ENCODE assay signal across 9 cellular contexts in genomic region chr10:125083576-125083920, GRCh38.
A peak's percentile ranks its signal among the peaks of the same experiment; 100 is the strongest.
DNase-seq lines count a peak whose midpoint lies in the region; ATAC-seq and TF ChIP-seq lines count a peak whose summit lies in the region.
"Had no signal": no experiment of that assay in that cellular context is flagged by ENCODE, and none has a peak within 500 bp of the region (broad histone marks: within the 10 kb centered on the region; RNA-seq: fewer than 3 reads in every experiment).

No MANE protein-coding gene starts in this region.

- H3K4me1 Mint-ChIP-seq in chondrocyte (ENCODE audit: low read depth), result peaks cover 72% of the 10 kb centered on the region
- no peaks in the 10 kb centered on the region for H3K4me1 Mint-ChIP-seq in CD8-positive, alpha-beta memory T cell

- peak in 1 of 2 donors; percentile 37 for TF ChIP-seq POLR2A in thyroid gland (IDR thresholded peaks at IDR 0.05)

- no peaks in the 10 kb centered on the region for H3K27me3 ChIP-seq in thyroid gland
- no peaks in the 10 kb centered on the region for H3K27me3 ChIP-seq in CD8-positive, alpha-beta memory T cell (ENCODE audit: insufficient read depth, low read length, poor library complexity, severe bottlenecking)

- H3K27me3 Mint-ChIP-seq in chondrocyte (ENCODE audit: low read depth), result no peaks in the 10 kb centered on the region
- H3K27me3 Mint-ChIP-seq in CD8-positive, alpha-beta memory T cell, result peaks cover 1 to 7% of the 10 kb centered on the region in 2 donors

- H3K4me3 ChIP-seq in thyroid gland (replicated peaks in 1 of 3), result no peak overlapping the region
- no peak overlapping the region for H3K4me3 ChIP-seq in CD8-positive, alpha-beta memory T cell (ENCODE audit: low read length)

- H3K36me3 ChIP-seq in thyroid gland, result no peaks in the 10 kb centered on the region
- no peaks in the 10 kb centered on the region for H3K36me3 ChIP-seq in CD8-positive, alpha-beta memory T cell (ENCODE audit: insufficient read depth, low read length)

- 39 to 44% methylated on average over 10 of the region's 10 CpGs for WGBS in thyroid gland, 2 donors

- peak overlapping the region; percentile 31 for H3K4me3 Mint-ChIP-seq in chondrocyte (ENCODE audit: unreplicated experiment)
- no peak overlapping the region for H3K4me3 Mint-ChIP-seq in CD8-positive, alpha-beta memory T cell
- H3K4me3 Mint-ChIP-seq: naive thymus-derived CD4-positive, alpha-beta T cell had no signal

- H3K9me3 Mint-ChIP-seq in chondrocyte (ENCODE audit: low read depth), result no peaks in the 10 kb centered on the region
- H3K9me3 Mint-ChIP-seq in CD8-positive, alpha-beta memory T cell, result no peaks in the 10 kb centered on the region
- H3K9me3 Mint-ChIP-seq: naive thymus-derived CD4-positive, alpha-beta T cell had no signal

- peak overlapping the region; percentile 88 to 96 (median 94) for H3K27ac ChIP-seq in thyroid gland
- no peak overlapping the region for H3K27ac ChIP-seq in CD8-positive, alpha-beta memory T cell (ENCODE audit: low read depth, low read length)

- no peak for ATAC-seq in GM19351 (IDR thresholded peaks at IDR 0.05; ENCODE audit: unreplicated experiment)
- ATAC-seq: naive thymus-derived CD4-positive, alpha-beta T cell had no signal

- CTCF ChIA-PET in CD8-positive, alpha-beta memory T cell (lab: Charles Lee), result no interaction called here

- no peaks in the 10 kb centered on the region for H3K9me3 ChIP-seq in thyroid gland
- H3K9me3 ChIP-seq in CD8-positive, alpha-beta memory T cell (ENCODE audit: low read length), result no peaks in the 10 kb centered on the region

- intact Hi-C loops in thyroid gland (cut with DNase I), result loop anchor here (10.0 kb wide), 1 partner anchor 71 kb away; no protein-coding TSS in a partner anchor

- POLR2A ChIA-PET in CD8-positive, alpha-beta memory T cell (lab: Charles Lee), result no interaction called here

- TF ChIP-seq CTCF in chondrocyte (IDR thresholded peaks at IDR 0.05) (no peak), thyroid gland (IDR thresholded peaks at IDR 0.05) (no peak)

- peak overlapping the region; percentile 99 for H3K27ac Mint-ChIP-seq in chondrocyte (ENCODE audit: unreplicated experiment)
- H3K27ac Mint-ChIP-seq in CD8-positive, alpha-beta memory T cell, result no peak overlapping the region
- H3K27ac Mint-ChIP-seq: naive thymus-derived CD4-positive, alpha-beta T cell had no signal

- peak; percentile 73 for DNase-seq in HK-2 (ENCODE audit: unreplicated experiment)
- no peak for DNase-seq in chondrocyte (ENCODE audit: low spot score)
- peak; percentile 78 for DNase-seq in kidney glomerular epithelial cell (lab: John Stamatoyannopoulos, UW)
- DNase-seq in thyroid gland, result peak; percentile 96 to 97
- no peak for DNase-seq in CD8-positive, alpha-beta memory T cell
- DNase-seq in activated CD4-positive, alpha-beta T cell treated with anti-CD3 and anti-CD28 coated beads, Interleukin-2, amount 50 U/mL, for 1 hour, result no peak
- DNase-seq: activated effector memory CD4-positive, alpha-beta T cell treated with anti-CD3 and anti-CD28 coated beads, Interleukin-2, amount 50 U/mL, for 16 hours; naive thymus-derived CD4-positive, alpha-beta T cell had no signal

- H3K4me1 ChIP-seq in thyroid gland, result peaks cover 73 to 85% of the 10 kb centered on the region in 2 donors
- no peaks in the 10 kb centered on the region for H3K4me1 ChIP-seq in CD8-positive, alpha-beta memory T cell (ENCODE audit: insufficient read depth, low read length)

- peaks cover 12% of the 10 kb centered on the region for H3K36me3 Mint-ChIP-seq in chondrocyte (ENCODE audit: low read depth)
- H3K36me3 Mint-ChIP-seq in CD8-positive, alpha-beta memory T cell, result no peaks in the 10 kb centered on the region
- H3K36me3 Mint-ChIP-seq: naive thymus-derived CD4-positive, alpha-beta T cell had no signal

Comparison
In these comparisons a context has a peak if more than half of its experiments do, and no peak if none do; other contexts are left out.
1. DNase-seq: peak in HK-2 (single experiment), kidney glomerular epithelial cell (single experiment) and thyroid gland (2 of 2); none in chondrocyte (single experiment), CD8-positive, alpha-beta memory T cell (0 of 5) and activated CD4-positive, alpha-beta T cell treated with anti-CD3 and anti-CD28 coated beads, Interleukin-2, amount 50 U/mL, for 1 hour (single experiment).